In the genomic region with DNA sequence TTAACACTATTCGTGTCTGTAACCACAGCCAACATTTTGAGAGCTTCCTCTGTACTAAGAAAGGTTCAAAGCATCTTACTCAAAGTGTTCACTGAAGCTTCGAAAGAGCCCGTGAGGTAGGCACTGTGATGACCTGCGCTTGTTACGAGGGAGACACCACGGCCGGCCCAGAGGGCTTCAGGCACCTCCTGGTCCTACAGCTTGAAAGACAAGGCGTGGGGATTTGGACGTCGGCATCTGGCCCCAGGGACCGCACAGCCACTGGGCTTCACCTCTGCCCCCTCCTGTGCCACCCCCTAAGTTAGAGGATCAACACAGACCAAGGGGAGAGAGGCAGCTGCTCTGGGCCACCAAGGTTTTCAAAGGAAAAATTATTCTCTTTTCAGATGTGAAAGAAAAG, we compare ENCODE assay signal across 14 cellular contexts.
DNase-seq lines count a peak whose midpoint lies in the region; ATAC-seq and TF ChIP-seq lines count a peak whose summit lies in the region.
"Had no signal": no experiment of that assay in that cellular context is flagged by ENCODE, and none has a peak within 500 bp of the region (broad histone marks: within the 10 kb centered on the region; RNA-seq: fewer than 3 reads in every experiment).

No MANE protein-coding gene starts in this region.

- H3K4me1 Mint-ChIP-seq in brain (peaks cover 30% of the 10 kb centered on the region), nephron progenitor cell (peaks cover 12% of the 10 kb centered on the region), chondrocyte (ENCODE audit: low read depth) (no peaks in the 10 kb centered on the region)
- H3K4me1 Mint-ChIP-seq: CD4-positive, alpha-beta memory T cell had no signal

- peaks cover 5% of the 10 kb centered on the region for H3K36me3 Mint-ChIP-seq in brain
- H3K36me3 Mint-ChIP-seq in nephron progenitor cell (ENCODE audit: low read depth) = no peaks in the 10 kb centered on the region
- H3K36me3 Mint-ChIP-seq in chondrocyte (ENCODE audit: low read depth) = no peaks in the 10 kb centered on the region
- H3K36me3 Mint-ChIP-seq: CD4-positive, alpha-beta memory T cell had no signal

- H3K27me3 Mint-ChIP-seq in brain = no peaks in the 10 kb centered on the region
- peaks cover 13% of the 10 kb centered on the region for H3K27me3 Mint-ChIP-seq in nephron progenitor cell (ENCODE audit: low read depth, poor library complexity)
- H3K27me3 Mint-ChIP-seq in chondrocyte (ENCODE audit: low read depth) = no peaks in the 10 kb centered on the region

- no peak for TF ChIP-seq CTCF in VCaP (conservative IDR thresholded peaks at IDR 0.05)
- TF ChIP-seq CTCF in brain (conservative IDR thresholded peaks at IDR 0.05) = no peak
- TF ChIP-seq CTCF in nephron progenitor cell (IDR thresholded peaks at IDR 0.05) = no peak
- TF ChIP-seq CTCF in chondrocyte (IDR thresholded peaks at IDR 0.05) = no peak

- DNase-seq in nephron progenitor cell = no peak
- no peak for DNase-seq in SIG-M5 (lab: John Stamatoyannopoulos, UW)
- no peak for DNase-seq in chondrocyte (ENCODE audit: low spot score)
- DNase-seq: C1 segment of cervical spinal cord; Calu3; CD4-positive, alpha-beta memory T cell; COR-L47; DMS53; GF-D8; GOT3; HFFc6 had no signal

- H3K9me3 Mint-ChIP-seq in brain (peaks cover 0 to 88% (median 5%) of the 10 kb centered on the region in 5 experiments), nephron progenitor cell (no peaks in the 10 kb centered on the region), chondrocyte (ENCODE audit: low read depth) (no peaks in the 10 kb centered on the region)
- H3K9me3 Mint-ChIP-seq: CD4-positive, alpha-beta memory T cell had no signal

- ATAC-seq in GM18870 (IDR thresholded peaks at IDR 0.05; ENCODE audit: unreplicated experiment) = no peak

- H3K4me3 Mint-ChIP-seq in brain = no peak overlapping the region
- no peak overlapping the region for H3K4me3 Mint-ChIP-seq in nephron progenitor cell
- no peak overlapping the region for H3K4me3 Mint-ChIP-seq in chondrocyte (ENCODE audit: unreplicated experiment)
- H3K4me3 Mint-ChIP-seq: CD4-positive, alpha-beta memory T cell; HFFc6 had no signal

- H3K27ac Mint-ChIP-seq in brain = peak overlapping the region in 3 of 5 experiments; percentile 1 to 75 (median 51)
- peak overlapping the region; percentile 22 for H3K27ac Mint-ChIP-seq in nephron progenitor cell
- no peak overlapping the region for H3K27ac Mint-ChIP-seq in chondrocyte (ENCODE audit: unreplicated experiment)
- H3K27ac Mint-ChIP-seq: CD4-positive, alpha-beta memory T cell; HFFc6 had no signal

- peak overlapping the region; percentile 35 for H3K27ac ChIP-seq in VCaP
